ENCODE assay signal across 9 cellular contexts in genomic region chr5:68315679-68316271, GRCh38.
A peak's percentile ranks its signal among the peaks of the same experiment; 100 is the strongest.
DNase-seq lines count a peak whose midpoint lies in the region; ATAC-seq, FAIRE-seq and TF ChIP-seq lines count a peak whose summit lies in the region.
"Had no signal": no experiment of that assay in that cellular context is flagged by ENCODE, and none has a peak within 500 bp of the region (broad histone marks: within the 10 kb centered on the region; RNA-seq: fewer than 3 reads in every experiment).

No MANE protein-coding gene starts in this region.

- TF ChIP-seq POLR2A in HepG2 (IDR thresholded peaks at IDR 0.05; ENCODE audit: insufficient read depth in 1 of 2, low read depth in 2 of 2, low read length in 2 of 2) = no peak

- peaks cover 20% of the 10 kb centered on the region for H3K4me1 ChIP-seq in HepG2 (ENCODE audit: insufficient read depth, low read length)
- H3K4me1 ChIP-seq: lower lobe of right lung had no signal

- no peaks in the 10 kb centered on the region for H3K79me2 ChIP-seq in HepG2 (ENCODE audit: insufficient read depth, low read length)

- peak; percentile 97 for ATAC-seq in GM18858 (IDR thresholded peaks at IDR 0.05; ENCODE audit: unreplicated experiment)
- peak; percentile 96 for ATAC-seq in HG02840 (IDR thresholded peaks at IDR 0.05; ENCODE audit: low FRiP score, unreplicated experiment)
- peak; percentile 61; the same call in 2 of the 3 replicates for ATAC-seq in HepG2

- H3K27me3 ChIP-seq in HepG2 (ENCODE audit: control insufficient read depth in 1 of 2, insufficient read depth in 2 of 2, low read length in 2 of 2) = no peaks in the 10 kb centered on the region
- H3K27me3 ChIP-seq in dorsolateral prefrontal cortex = no peaks in the 10 kb centered on the region

- H4K20me1 ChIP-seq in HepG2 (ENCODE audit: insufficient read depth, low read length) = no peaks in the 10 kb centered on the region

- no peak for TF ChIP-seq RAD21 in HepG2 (CRISPR knock-in tag; IDR thresholded peaks at IDR 0.05)

- BruUV-seq in HepG2 (replicated peaks; lab: Mats Ljungman, UMichigan) = no TSS peak

- H3K9me3 ChIP-seq in HepG2 (ENCODE audit: low read length) = no peaks in the 10 kb centered on the region
- H3K9me3 ChIP-seq: lower lobe of right lung had no signal

- no peak overlapping the region for H3K4me2 ChIP-seq in HepG2 (ENCODE audit: low read depth, low read length)

- in situ Hi-C loops in HepG2 (cut with HindIII; ENCODE audit: extremely low pct_ligation_motif_present, low pct_unique_long_range_greater_than_20kb) = no loop called here

- H3K9ac ChIP-seq in HepG2 (ENCODE audit: insufficient read depth, low read depth, low read length) = no peak overlapping the region

- H3K4me3 ChIP-seq in HepG2 (replicated peaks in 1 of 3; ENCODE audit: insufficient read depth in 1 of 3, low read depth in 2 of 3, low read length in 3 of 3) = no peak overlapping the region
- no peak overlapping the region for H3K4me3 ChIP-seq in dorsolateral prefrontal cortex
- H3K4me3 ChIP-seq: lower lobe of right lung had no signal

- TF ChIP-seq CTCF in HepG2 (CRISPR knock-in tag; IDR thresholded peaks at IDR 0.05) (no peak), dorsolateral prefrontal cortex (IDR thresholded peaks at IDR 0.05 in 54 of 56, conservative IDR thresholded peaks at IDR 0.05 in 2 of 56; ENCODE audit: low read depth in 1 of 56, partially characterized antibody in 56 of 56) (no peak)

- 19% methylated on average over 6 of the region's 6 CpGs for WGBS in HepG2 (ENCODE audit: low lambda C conversion rate)

- no peaks in the 10 kb centered on the region for H3K36me3 ChIP-seq in HepG2 (replicated peaks in 1 of 2; ENCODE audit: control insufficient read depth in 1 of 2, insufficient read depth in 2 of 2, low read length in 2 of 2)
- H3K36me3 ChIP-seq: lower lobe of right lung had no signal

- no peak overlapping the region for H2AFZ ChIP-seq in HepG2 (ENCODE audit: low read length)

- no peak for FAIRE-seq in HepG2 (lab: Jason Lieb, UNC)

- TF ChIP-seq EP300 in HepG2 (IDR thresholded peaks at IDR 0.05; ENCODE audit: low read depth in 2 of 2, low read length in 2 of 2) (no peak), HepG2 (CRISPR knock-in tag; IDR thresholded peaks at IDR 0.05; ENCODE audit: borderline replicate concordance) (no peak)

- DNase-seq in UCSD-AML1 (lab: John Stamatoyannopoulos, UW; ENCODE audit: unreplicated experiment) = peak; percentile 28
- no peak for DNase-seq in HepG2 (ENCODE audit: low spot score)
- DNase-seq in dorsolateral prefrontal cortex = no peak
- no peak for DNase-seq in NCI-H1092 treated with DMSO at 0.1 percent for 48 hours (lab: John Stamatoyannopoulos, UW)
- no peak for DNase-seq in SHP77 (lab: John Stamatoyannopoulos, UW)
- no peak for DNase-seq in MV-4-11 (lab: John Stamatoyannopoulos, UW)
- DNase-seq: lower lobe of right lung had no signal

- CTCF ChIA-PET in HepG2 (lab: Yijun Ruan, JAX; ENCODE audit: low intra/inter-chr PET ratio, low total read pairs) = no interaction called here

- intact Hi-C loops in HepG2 (cut with micrococcal nuclease; ENCODE audit: unreplicated experiment) (no loop called here), dorsolateral prefrontal cortex (cut with DNase I) (no loop called here)

- POLR2A ChIA-PET in HepG2 (lab: Yijun Ruan, JAX) = no interaction called here

- no peak overlapping the region for H3K27ac ChIP-seq in HepG2 (ENCODE audit: extremely low read length, insufficient read depth, low read length)
- no peak overlapping the region for H3K27ac ChIP-seq in dorsolateral prefrontal cortex
- H3K27ac ChIP-seq: lower lobe of right lung had no signal

TF ChIP-seq in HepG2, 621 proteins besides CTCF, POLR2A, EP300 and RAD21:
- TF ChIP-seq SPEN (CRISPR knock-in tag; IDR thresholded peaks at IDR 0.05; ENCODE audit: low read depth) (no peak), ZNF772 (CRISPR knock-in tag; IDR thresholded peaks at IDR 0.05) (no peak), MAFG (CRISPR knock-in tag; IDR thresholded peaks at IDR 0.05) (no peak), REPIN1 (CRISPR knock-in tag; IDR thresholded peaks at IDR 0.05; ENCODE audit: borderline replicate concordance, low read depth) (no peak), FOSL1 (CRISPR knock-in tag; IDR thresholded peaks at IDR 0.05; ENCODE audit: borderline replicate concordance) (no peak), USF2 (IDR thresholded peaks at IDR 0.05; ENCODE audit: low read depth, low read length) (no peak), USF2 (CRISPR knock-in tag; IDR thresholded peaks at IDR 0.05; ENCODE audit: borderline replicate concordance) (no peak), CBX5 (CRISPR knock-in tag; IDR thresholded peaks at IDR 0.05; ENCODE audit: borderline replicate concordance) (no peak), SMYD3 (CRISPR knock-in tag; IDR thresholded peaks at IDR 0.05) (no peak), HIC2 (CRISPR knock-in tag; IDR thresholded peaks at IDR 0.05; ENCODE audit: low read depth) (no peak), ZNF564 (CRISPR knock-in tag; IDR thresholded peaks at IDR 0.05) (no peak)
